ENCODE assay signal across 8 cellular contexts in the genomic region with DNA sequence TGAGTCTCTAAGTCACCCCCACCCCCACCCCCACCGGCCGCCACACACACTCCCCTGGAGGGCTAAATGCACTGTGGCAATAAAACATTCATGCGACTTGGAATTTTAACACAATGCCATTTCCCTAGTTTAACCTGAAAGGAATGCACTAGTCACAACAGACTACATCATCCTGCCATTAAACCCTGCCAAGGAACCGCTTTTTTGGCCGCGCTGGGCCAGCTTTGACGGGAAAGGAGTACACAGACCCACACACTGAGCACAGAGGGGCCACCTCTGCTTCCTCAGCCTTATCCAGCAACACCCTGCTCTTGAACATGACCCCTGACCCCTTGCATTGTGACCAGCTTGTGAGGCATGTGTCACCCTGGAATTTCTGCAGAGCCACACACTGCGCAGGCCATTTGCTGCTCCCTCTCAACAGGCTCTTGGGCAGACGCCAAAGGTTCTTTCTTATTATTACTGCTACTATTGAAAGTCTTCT.
A peak's percentile ranks its signal among the peaks of the same experiment; 100 is the strongest.
DNase-seq lines count a peak whose midpoint lies in the region; ATAC-seq and TF ChIP-seq lines count a peak whose summit lies in the region.

No MANE protein-coding gene starts in this region.

- H2AFZ ChIP-seq in neuronal stem cell (ENCODE audit: low read length) = no peak overlapping the region

- H4K8ac ChIP-seq in neuronal stem cell (ENCODE audit: low read depth, low read length) = no peak overlapping the region

- H3K14ac ChIP-seq in neuronal stem cell (ENCODE audit: low read length) = no peak overlapping the region

- no peak overlapping the region for H2BK12ac ChIP-seq in neuronal stem cell (ENCODE audit: low read length)

- H3K4me2 ChIP-seq in neuronal stem cell (ENCODE audit: insufficient read depth, low read length, poor library complexity, severe bottlenecking) = no peak overlapping the region

- H2AK5ac ChIP-seq in neuronal stem cell (ENCODE audit: low read depth, low read length) = no peak overlapping the region

- no peak overlapping the region for H2BK15ac ChIP-seq in neuronal stem cell (ENCODE audit: low read length)

- no peak overlapping the region for H4K91ac ChIP-seq in neuronal stem cell (ENCODE audit: low read depth, low read length, poor library complexity)

- no CpG with 5 or more reads among the region's 9 CpGs for WGBS in neuronal stem cell (ENCODE audit: extremely low coverage in 2 of 2, insufficient read length in 2 of 2, insufficient replicate concordance in 1 of 2), 2 donors

- H3K9me3 ChIP-seq in neuronal stem cell (replicated peaks in 1 of 2; ENCODE audit: control insufficient read depth in 2 of 2, insufficient read depth in 1 of 2, low read depth in 1 of 2, low read length in 2 of 2) = no peaks in the 10 kb centered on the region

- H3K27me3 ChIP-seq in neuronal stem cell (ENCODE audit: control insufficient read depth in 3 of 3, insufficient read depth in 3 of 3, low read depth in 1 of 3, low read length in 3 of 3) = peaks cover 0 to 67% (median 0%) of the 10 kb centered on the region in 3 experiments

- ATAC-seq in GM21723 (IDR thresholded peaks at IDR 0.05; ENCODE audit: unreplicated experiment) (no peak), GM18867 (IDR thresholded peaks at IDR 0.05; ENCODE audit: unreplicated experiment) (no peak)

- CTCF ChIA-PET in GM10248 (lab: Yijun Ruan, JAX) = no interaction called here

- H3K79me1 ChIP-seq in neuronal stem cell (ENCODE audit: low read depth, low read length) = no peaks in the 10 kb centered on the region

- no peak overlapping the region for H2BK5ac ChIP-seq in neuronal stem cell (ENCODE audit: low read length)

- H3K18ac ChIP-seq in neuronal stem cell (ENCODE audit: low read length) = no peak overlapping the region

- no peak overlapping the region for H3K27ac ChIP-seq in neuronal stem cell (replicated peaks; ENCODE audit: low read length)

- H3K4ac ChIP-seq in neuronal stem cell (ENCODE audit: low read length) = no peak overlapping the region

- H3K23ac ChIP-seq in neuronal stem cell (ENCODE audit: low read depth, low read length, poor library complexity) = no peak overlapping the region

- H3K4me3 ChIP-seq in fibroblast of the aortic adventitia (ENCODE audit: low read depth, low read length) (peak overlapping the region; percentile 59), neuronal stem cell (ENCODE audit: low read length in 2 of 2) (no peak overlapping the region)

- TF ChIP-seq CTCF in fibroblast of the aortic adventitia (IDR thresholded peaks at IDR 0.05; ENCODE audit: insufficient read depth, low read length) (no peak), GM10248 (IDR thresholded peaks at IDR 0.05; ENCODE audit: control extremely low read depth, extremely low read depth, low read depth, missing control alignments) (no peak)

- H3K36me3 ChIP-seq in neuronal stem cell (replicated peaks in 1 of 2; ENCODE audit: control insufficient read depth in 2 of 2, insufficient read depth in 2 of 2, low read length in 2 of 2) = no peaks in the 10 kb centered on the region

- POLR2A ChIA-PET in GM10248 (lab: Yijun Ruan, JAX) = no interaction called here

- H2BK120ac ChIP-seq in neuronal stem cell (ENCODE audit: low read depth, low read length) = no peak overlapping the region

- DNase-seq in D341Med (ENCODE audit: low spot score) (peak; percentile 29), RPMI7951 (ENCODE audit: low read depth) (peak; percentile 94), fibroblast of the aortic adventitia (ENCODE audit: low read depth) (peak; percentile 99), neuronal stem cell (ENCODE audit: low spot score) (peak; percentile 67), GM10248 (ENCODE audit: extremely low spot score) (no peak), NCI-H1417 treated with DMSO at 0.1 percent for 48 hours (lab: John Stamatoyannopoulos, UW) (no peak)

- H3K4me1 ChIP-seq in neuronal stem cell (ENCODE audit: control insufficient read depth in 2 of 2, insufficient read depth in 1 of 2, low read depth in 1 of 2, low read length in 2 of 2) = peaks cover 13 to 24% of the 10 kb centered on the region in 2 donors

- H3K9ac ChIP-seq in neuronal stem cell (ENCODE audit: low read depth, low read length, poor library complexity) = peak overlapping the region; percentile 38

Comparison
In these comparisons a context has a peak if more than half of its experiments do, and no peak if none do; other contexts are left out.
1. DNase-seq: peak in D341Med (single experiment), RPMI7951 (single experiment), fibroblast of the aortic adventitia (single experiment) and neuronal stem cell (single experiment); none in GM10248 (single experiment) and NCI-H1417 treated with DMSO at 0.1 percent for 48 hours (single experiment).